11 cellular contexts compared by ENCODE assay signal in the genomic region with DNA sequence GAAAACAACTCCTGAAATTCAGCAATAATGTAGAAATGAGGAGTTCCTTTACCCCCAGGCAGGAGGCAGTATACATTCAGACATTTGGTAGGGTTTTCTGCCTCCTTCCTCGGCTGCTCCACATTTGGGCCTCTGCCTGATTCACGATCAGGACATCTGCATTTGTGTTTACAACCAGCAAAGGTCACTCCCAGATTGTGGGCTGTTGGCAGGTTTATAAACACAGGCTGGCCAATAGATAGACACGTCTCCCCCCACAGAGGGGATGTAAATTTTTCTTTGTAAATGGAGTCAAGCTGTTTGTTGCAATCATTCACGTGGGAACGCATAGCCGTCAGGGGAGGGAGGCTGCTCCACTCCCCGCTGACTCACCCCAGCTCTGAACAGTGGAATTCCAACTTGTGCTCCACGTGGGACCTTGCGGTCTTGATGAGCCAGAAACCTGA.
DNase-seq lines count a peak whose midpoint lies in the region; ATAC-seq and TF ChIP-seq lines count a peak whose summit lies in the region.
"Had no signal": no experiment of that assay in that cellular context is flagged by ENCODE, and none has a peak within 500 bp of the region (broad histone marks: within the 10 kb centered on the region; RNA-seq: fewer than 3 reads in every experiment).

No MANE protein-coding gene starts in this region.

- no TSS peak for BruUV-seq in IMR-90 (replicated peaks; lab: Mats Ljungman, UMichigan)

- POLR2A ChIA-PET in IMR-90 (lab: Charles Lee; ENCODE audit: unreplicated experiment): no interaction called here

- no peaks in the 10 kb centered on the region for H3K4me1 Mint-ChIP-seq in T-helper 2 cell treated with Interferon-gamma antibody and Interleukin-4, amounts not matched to agents 5 μg/mL and 100 μg/mL, for 36 hours (ENCODE audit: low read depth)

- no peaks in the 10 kb centered on the region for H3K36me3 ChIP-seq in IMR-90 (ENCODE audit: control insufficient read depth, insufficient read depth, low read length)
- no peaks in the 10 kb centered on the region for H3K36me3 ChIP-seq in colonic mucosa

- no peaks in the 10 kb centered on the region for H3K4me1 ChIP-seq in IMR-90 (ENCODE audit: control insufficient read depth, insufficient read depth, low read length)
- H3K4me1 ChIP-seq in colonic mucosa: no peaks in the 10 kb centered on the region

- H4K5ac ChIP-seq in IMR-90 (ENCODE audit: low read depth, low read length): no peak overlapping the region

- H2BK5ac ChIP-seq in IMR-90 (ENCODE audit: low read depth, low read length, poor library complexity, severe bottlenecking): no peak overlapping the region

- H2AK9ac ChIP-seq in IMR-90 (replicated peaks; ENCODE audit: low read depth, low read length, poor library complexity): no peak overlapping the region

- H2AK5ac ChIP-seq in IMR-90 (ENCODE audit: low read depth, low read length): no peak overlapping the region

- H3K27me3 ChIP-seq in IMR-90 (ENCODE audit: control insufficient read depth, insufficient read depth, low read length): no peaks in the 10 kb centered on the region
- no peaks in the 10 kb centered on the region for H3K27me3 ChIP-seq in colonic mucosa

- H3K27ac Mint-ChIP-seq in T-helper 2 cell treated with Interferon-gamma antibody and Interleukin-4, amounts not matched to agents 5 μg/mL and 100 μg/mL, for 36 hours: no peak overlapping the region

- in situ Hi-C loops in IMR-90 (cut with MboI; ENCODE audit: low sequenced_read_pairs): no loop called here

- no peaks in the 10 kb centered on the region for H4K20me1 ChIP-seq in IMR-90 (ENCODE audit: insufficient read depth, low read length)

- H4K8ac ChIP-seq in IMR-90 (ENCODE audit: low read depth in 2 of 2, low read length in 2 of 2): no peak overlapping the region

- dilution Hi-C loops in IMR-90 (cut with HindIII; ENCODE audit: low sequenced_read_pairs, unreplicated experiment): no loop called here

- H3K36me3 Mint-ChIP-seq in T-helper 2 cell treated with Interferon-gamma antibody and Interleukin-4, amounts not matched to agents 5 μg/mL and 100 μg/mL, for 36 hours (ENCODE audit: low read depth): no peaks in the 10 kb centered on the region

- no peak for TF ChIP-seq POLR2A in IMR-90 (IDR thresholded peaks at IDR 0.05; ENCODE audit: low read depth, low read length)

- no CpG with 5 or more reads among the region's 9 CpGs for WGBS in IMR-90 (ENCODE audit: extremely low coverage in 2 of 2, insufficient read length in 1 of 2), 2 experiments

- H3K27me3 Mint-ChIP-seq in T-helper 2 cell treated with Interferon-gamma antibody and Interleukin-4, amounts not matched to agents 5 μg/mL and 100 μg/mL, for 36 hours (ENCODE audit: low read depth): no peaks in the 10 kb centered on the region

- H3K4ac ChIP-seq in IMR-90 (ENCODE audit: low read depth, low read length): no peak overlapping the region

- H3K9me3 Mint-ChIP-seq in T-helper 2 cell treated with Interferon-gamma antibody and Interleukin-4, amounts not matched to agents 5 μg/mL and 100 μg/mL, for 36 hours: peaks cover 8% of the 10 kb centered on the region

- no peak overlapping the region for H3K9ac ChIP-seq in IMR-90 (ENCODE audit: low read depth, low read length)
- no peak overlapping the region for H3K9ac ChIP-seq in colonic mucosa (ENCODE audit: low read depth in 2 of 2, low read length in 2 of 2)

- no peak overlapping the region for H2BK15ac ChIP-seq in IMR-90 (ENCODE audit: low read depth, low read length)

- H3K56ac ChIP-seq in IMR-90 (ENCODE audit: extremely low read depth, insufficient read depth, low read length): no peak overlapping the region

- H2BK120ac ChIP-seq in IMR-90 (ENCODE audit: low read depth, low read length): no peak overlapping the region

- peak overlapping the region; percentile 24 for H2AFZ ChIP-seq in IMR-90 (replicated peaks; ENCODE audit: low read length, poor library complexity)

- TF ChIP-seq CTCF in IMR-90 (conservative IDR thresholded peaks at IDR 0.05; ENCODE audit: low read depth, low read length) (peak; percentile 49), colonic mucosa (IDR thresholded peaks at IDR 0.05) (no peak)

- H3K9me3 ChIP-seq in IMR-90 (ENCODE audit: control insufficient read depth, insufficient read depth, low read length) (no peaks in the 10 kb centered on the region), colonic mucosa (no peaks in the 10 kb centered on the region)

- H3K4me2 ChIP-seq in IMR-90 (ENCODE audit: low read depth, low read length): no peak overlapping the region

- H2BK20ac ChIP-seq in IMR-90 (ENCODE audit: low read depth, low read length): no peak overlapping the region

- H3K9me1 ChIP-seq in IMR-90 (ENCODE audit: insufficient read depth, low read length): no peaks in the 10 kb centered on the region

- intact Hi-C loops in IMR-90 (cut with micrococcal nuclease): loop anchor here (1.0 kb wide), 1 partner anchor 488 kb away; no protein-coding TSS in a partner anchor
- intact Hi-C loops in colonic mucosa (cut with DNase I): no loop called here
- intact Hi-C loops in posterior cingulate gyrus (cut with DNase I): no loop called here

- CTCF ChIA-PET in IMR-90 (lab: Yijun Ruan, JAX): interaction anchor here (0.9 to 2.4 kb wide), 6 partner anchors 9 to 631 kb away, joined by 3 to 11 read pairs (median 4); no protein-coding TSS in a partner anchor

- H3K14ac ChIP-seq in IMR-90 (replicated peaks; ENCODE audit: low read depth, low read length): no peak overlapping the region

- H3K18ac ChIP-seq in IMR-90 (ENCODE audit: low read depth, low read length): no peak overlapping the region

- no peak overlapping the region for H3K4me3 ChIP-seq in IMR-90 (ENCODE audit: insufficient read depth, low read depth, low read length)
- no peak overlapping the region for H3K4me3 ChIP-seq in colonic mucosa

- H3K23ac ChIP-seq in IMR-90 (ENCODE audit: low read depth, low read length): no peak overlapping the region

- H3K4me3 Mint-ChIP-seq in T-helper 2 cell treated with Interferon-gamma antibody and Interleukin-4, amounts not matched to agents 5 μg/mL and 100 μg/mL, for 36 hours: no peak overlapping the region

- H4K91ac ChIP-seq in IMR-90 (ENCODE audit: insufficient read depth, low read depth, low read length): no peak overlapping the region

- no peaks in the 10 kb centered on the region for H3K79me1 ChIP-seq in IMR-90 (ENCODE audit: low read depth in 1 of 2, low read length in 2 of 2)

- no peak overlapping the region for H3K27ac ChIP-seq in IMR-90 (ENCODE audit: insufficient read depth, low read length)
- no peak overlapping the region for H3K27ac ChIP-seq in colonic mucosa

- DNase-seq in EH (ENCODE audit: low read depth): peak; percentile 77
- DNase-seq in IMR-90: peak; percentile 80
- DNase-seq in colonic mucosa: peak; percentile 17
- peak; percentile 26 for DNase-seq in myocyte (ENCODE audit: low read depth)
- DNase-seq in posterior cingulate gyrus: no peak
- no peak for DNase-seq in T-helper 2 cell treated with Interferon-gamma antibody and Interleukin-4, amounts not matched to agents 5 μg/mL and 100 μg/mL, for 36 hours (ENCODE audit: low spot score)
- DNase-seq: activated CD4-positive, CD25-positive, alpha-beta regulatory T cell; NCI-H1048; OCI-M1 had no signal

- ATAC-seq in IMR-90 (ENCODE audit: low read depth) (peak; percentile 94), HG02678 (IDR thresholded peaks at IDR 0.05; ENCODE audit: unreplicated experiment) (no peak), GM19035 (IDR thresholded peaks at IDR 0.05; ENCODE audit: unreplicated experiment) (no peak)

- TF ChIP-seq RAD21 in IMR-90 (IDR thresholded peaks at IDR 0.05; ENCODE audit: low read length): peak; percentile 54

TF ChIP-seq in IMR-90, 13 proteins besides CTCF, POLR2A, EP300 and RAD21:
- TF ChIP-seq, protein P1, sequence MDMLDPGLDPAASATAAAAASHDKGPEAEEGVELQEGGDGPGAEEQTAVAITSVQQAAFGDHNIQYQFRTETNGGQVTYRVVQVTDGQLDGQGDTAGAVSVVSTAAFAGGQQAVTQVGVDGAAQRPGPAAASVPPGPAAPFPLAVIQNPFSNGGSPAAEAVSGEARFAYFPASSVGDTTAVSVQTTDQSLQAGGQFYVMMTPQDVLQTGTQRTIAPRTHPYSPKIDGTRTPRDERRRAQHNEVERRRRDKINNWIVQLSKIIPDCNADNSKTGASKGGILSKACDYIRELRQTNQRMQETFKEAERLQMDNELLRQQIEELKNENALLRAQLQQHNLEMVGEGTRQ (IDR thresholded peaks at IDR 0.05; ENCODE audit: low read depth, low read length): peak; percentile 85
- TF ChIP-seq RFX5 (IDR thresholded peaks at IDR 0.05; ENCODE audit: low read depth, low read length) (no peak), SMC3 (IDR thresholded peaks at IDR 0.05; ENCODE audit: low read depth, low read length) (peak; percentile 42), BHLHE40 (IDR thresholded peaks at IDR 0.05; ENCODE audit: low read depth, low read length) (peak; percentile 31; the same call in 1 of the 2 replicates), MAFK (IDR thresholded peaks at IDR 0.05; ENCODE audit: low read depth, low read length) (no peak), MAZ (IDR thresholded peaks at IDR 0.05; ENCODE audit: borderline replicate concordance, low read depth, low read length) (peak; percentile 58; the same call in 1 of the 2 replicates), FOS (IDR thresholded peaks at IDR 0.05; ENCODE audit: low read depth, low read length) (0 out of 2 replicates have a peak, but pooled peaks have one; percentile 11)

Comparison
In these comparisons a context has a peak if more than half of its experiments do, and no peak if none do; other contexts are left out.
1. DNase-seq: peak in EH (single experiment), IMR-90 (single experiment), colonic mucosa (single experiment) and myocyte (single experiment); none in posterior cingulate gyrus (0 of 10) and T-helper 2 cell treated with Interferon-gamma antibody and Interleukin-4, amounts not matched to agents 5 μg/mL and 100 μg/mL, for 36 hours (single experiment).